Comparison of ENCODE assay signal across 23 cellular contexts in the genomic region with DNA sequence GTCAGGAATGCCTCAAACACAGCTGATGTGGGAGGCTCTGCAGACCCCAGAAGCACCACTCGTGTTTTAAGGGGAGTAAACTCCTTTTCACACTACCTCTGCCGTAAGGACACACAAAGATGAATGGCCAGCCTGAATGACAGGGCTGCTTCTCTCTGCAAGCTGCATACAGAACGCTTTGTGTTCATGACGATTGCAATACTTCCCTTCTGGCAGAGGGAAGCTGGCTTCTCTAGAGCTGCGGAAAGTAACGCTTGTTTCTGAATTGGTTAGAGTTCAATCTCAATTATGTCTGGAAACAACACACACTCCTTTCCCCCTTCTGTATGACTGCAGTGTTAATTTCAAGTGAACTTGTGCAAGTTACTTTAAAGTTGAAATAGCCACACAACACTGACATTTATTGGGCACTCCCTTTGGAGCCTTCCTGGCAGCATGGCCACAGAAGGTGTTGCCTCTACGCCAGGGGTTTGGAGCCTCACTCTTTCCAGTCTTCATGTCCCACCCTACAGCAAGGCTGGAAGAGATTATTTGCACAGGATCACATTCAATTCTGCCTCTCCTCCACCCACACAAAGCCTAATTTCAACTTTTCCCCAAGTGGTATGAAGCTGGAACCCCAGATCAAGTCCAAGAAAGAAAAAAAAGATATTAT.
DNase-seq lines count a peak whose midpoint lies in the region; ATAC-seq, FAIRE-seq and TF ChIP-seq lines count a peak whose summit lies in the region.
"Had no signal": no experiment of that assay in that cellular context is flagged by ENCODE, and none has a peak within 500 bp of the region (broad histone marks: within the 10 kb centered on the region; RNA-seq: fewer than 3 reads in every experiment).

No MANE protein-coding gene starts in this region.

- no peaks in the 10 kb centered on the region for H3K36me3 Mint-ChIP-seq in neural crest cell (ENCODE audit: low read depth)
- H3K36me3 Mint-ChIP-seq in activated T-cell treated with anti-CD3 and anti-CD28 coated beads, Interleukin-2, amount 50 U/mL, for 72 hours (ENCODE audit: insufficient read depth in 2 of 2), result no peaks in the 10 kb centered on the region

- TF ChIP-seq RAD21 in HepG2 (CRISPR knock-in tag; IDR thresholded peaks at IDR 0.05), result no peak

- in situ Hi-C loops in HepG2 (cut with HindIII; ENCODE audit: extremely low pct_ligation_motif_present, low pct_unique_long_range_greater_than_20kb), result no loop called here

- H3K27ac ChIP-seq in HepG2 (ENCODE audit: extremely low read length, insufficient read depth, low read length) (no peak overlapping the region), right lobe of liver (no peak overlapping the region), left ventricle myocardium inferior (replicated peaks) (peak overlapping the region; percentile 73), aorta (ENCODE audit: low read depth in 1 of 2, low read length in 2 of 2) (no peak overlapping the region)
- H3K27ac ChIP-seq: brain microvascular endothelial cell, neutrophil, uterus had no signal

- H2AFZ ChIP-seq in HepG2 (ENCODE audit: low read length), result peak overlapping the region; percentile 17

- TF ChIP-seq CTCF in HepG2 (CRISPR knock-in tag; IDR thresholded peaks at IDR 0.05) (no peak), right lobe of liver (IDR thresholded peaks at IDR 0.05) (no peak), left ventricle myocardium inferior (IDR thresholded peaks at IDR 0.05; ENCODE audit: borderline replicate concordance) (no peak), neural crest cell (conservative IDR thresholded peaks at IDR 0.05) (no peak)

- H3K27me3 ChIP-seq in HepG2 (ENCODE audit: control insufficient read depth in 1 of 2, insufficient read depth in 2 of 2, low read length in 2 of 2) (0 out of 5 replicates have a peak, but pooled peaks cover 0 to 4% of the 10 kb centered on the region in 2 experiments), right lobe of liver (no peaks in the 10 kb centered on the region), left ventricle myocardium inferior (ENCODE audit: low read depth) (no peaks in the 10 kb centered on the region), aorta (ENCODE audit: control insufficient read depth in 1 of 2, insufficient read depth in 2 of 2, low read length in 1 of 2) (no peaks in the 10 kb centered on the region)
- H3K27me3 ChIP-seq: brain microvascular endothelial cell, MG63, neutrophil, uterus had no signal

- H3K79me2 ChIP-seq in HepG2 (ENCODE audit: insufficient read depth, low read length), result no peaks in the 10 kb centered on the region

- TF ChIP-seq POLR2A in HepG2 (IDR thresholded peaks at IDR 0.05; ENCODE audit: insufficient read depth in 1 of 2, low read depth in 2 of 2, low read length in 2 of 2) (no peak), right lobe of liver (IDR thresholded peaks at IDR 0.05) (no peak)

- H3K4me3 Mint-ChIP-seq in neural crest cell, result no peak overlapping the region
- H3K4me3 Mint-ChIP-seq in activated T-cell treated with anti-CD3 and anti-CD28 coated beads, Interleukin-2, amount 50 U/mL, for 72 hours, result no peak overlapping the region
- H3K4me3 Mint-ChIP-seq: T-helper 1 cell treated with Interleukin-12 subunit alpha and Interleukin-12 subunit beta and Interleukin-4 antibody, amounts not matched to agents 30 μg/mL and 1 μg/mL, for 36 hours had no signal

- peaks cover 29% of the 10 kb centered on the region for H3K4me1 ChIP-seq in HepG2 (ENCODE audit: insufficient read depth, low read length)
- H3K4me1 ChIP-seq in right lobe of liver, result peaks cover 0 to 3% (median 0%) of the 10 kb centered on the region in 4 donors
- peaks cover 34% of the 10 kb centered on the region for H3K4me1 ChIP-seq in left ventricle myocardium inferior
- H3K4me1 ChIP-seq in aorta (ENCODE audit: control insufficient read depth in 1 of 2, insufficient read depth in 2 of 2, low read length in 2 of 2), result no peaks in the 10 kb centered on the region
- H3K4me1 ChIP-seq: uterus had no signal

- CTCF ChIA-PET in HepG2 (lab: Yijun Ruan, JAX; ENCODE audit: low intra/inter-chr PET ratio, low total read pairs), result no interaction called here

- no peaks in the 10 kb centered on the region for H3K27me3 Mint-ChIP-seq in neural crest cell (ENCODE audit: low read depth)
- H3K27me3 Mint-ChIP-seq in activated T-cell treated with anti-CD3 and anti-CD28 coated beads, Interleukin-2, amount 50 U/mL, for 72 hours (ENCODE audit: low read depth), result no peaks in the 10 kb centered on the region

- POLR2A ChIA-PET in HepG2 (lab: Yijun Ruan, JAX), result interaction anchor here (1.2 kb wide), 1 partner anchor 618 kb away, joined by 4 read pairs; the partner anchor contains the start of gene SPRY2

- WGBS in HepG2 (ENCODE audit: low lambda C conversion rate), result 0% methylated on average over 7 of the region's 7 CpGs
- WGBS in right lobe of liver (ENCODE audit: insufficient coverage, low coverage, low lambda C conversion rate, missing lambda C conversion rate), result 50% methylated on average over 3 of the region's 7 CpGs
- WGBS in aorta, 2 donors, result 13 to 15% methylated on average over 7 of the region's 7 CpGs

- no peak for FAIRE-seq in HepG2 (lab: Jason Lieb, UNC)

- no TSS peak for BruUV-seq in HepG2 (replicated peaks; lab: Mats Ljungman, UMichigan)

- peak overlapping the region; percentile 65 for H3K4me2 ChIP-seq in HepG2 (ENCODE audit: low read depth, low read length)

- TF ChIP-seq EP300 in HepG2 (IDR thresholded peaks at IDR 0.05; ENCODE audit: low read depth in 2 of 2, low read length in 2 of 2) (no peak), HepG2 (CRISPR knock-in tag; IDR thresholded peaks at IDR 0.05; ENCODE audit: borderline replicate concordance) (no peak)

- no peaks in the 10 kb centered on the region for H4K20me1 ChIP-seq in HepG2 (ENCODE audit: insufficient read depth, low read length)

- H3K9ac ChIP-seq in HepG2 (ENCODE audit: insufficient read depth, low read depth, low read length), result no peak overlapping the region

- H3K36me3 ChIP-seq in HepG2 (replicated peaks in 1 of 2; ENCODE audit: control insufficient read depth in 1 of 2, insufficient read depth in 2 of 2, low read length in 2 of 2) (no peaks in the 10 kb centered on the region), right lobe of liver (no peaks in the 10 kb centered on the region), left ventricle myocardium inferior (no peaks in the 10 kb centered on the region), aorta (ENCODE audit: control insufficient read depth in 1 of 2, insufficient read depth in 2 of 2, low read length in 1 of 2) (no peaks in the 10 kb centered on the region)
- H3K36me3 ChIP-seq: brain microvascular endothelial cell, HAP-1, MG63, neutrophil, uterus had no signal

- intact Hi-C loops in HepG2 (cut with micrococcal nuclease; ENCODE audit: unreplicated experiment) (no loop called here), right lobe of liver (cut with DNase I) (no loop called here), left ventricle myocardium inferior (cut with micrococcal nuclease) (no loop called here), aorta (cut with DNase I) (no loop called here)

- H3K4me3 ChIP-seq in HepG2 (replicated peaks in 1 of 3; ENCODE audit: insufficient read depth in 1 of 3, low read depth in 2 of 3, low read length in 3 of 3) (peak overlapping the region in 2 of 3 experiments; percentile 2 to 22; a peak in 1 of 6 replicates), right lobe of liver (no peak overlapping the region), left ventricle myocardium inferior (peak overlapping the region; percentile 36), aorta (ENCODE audit: low read length in 2 of 2) (no peak overlapping the region)
- H3K4me3 ChIP-seq: HAP-1, MG63, uterus had no signal

- ATAC-seq in HepG2, result peak; percentile 70
- no peak for ATAC-seq in right lobe of liver
- ATAC-seq in aorta (ENCODE audit: low FRiP score), result peak; percentile 38
- no peak for ATAC-seq in HG02571 (IDR thresholded peaks at IDR 0.05; ENCODE audit: unreplicated experiment)
- ATAC-seq in activated T-cell treated with anti-CD3 and anti-CD28 coated beads, Interleukin-2, amount 50 U/mL, for 72 hours (replicated peaks in 1 of 2), result no peak
- ATAC-seq: stimulated activated naive CD8-positive, alpha-beta T cell treated with anti-CD3 and anti-CD28 coated beads, Interleukin-15, Interleukin-2, amounts not matched to agents 100 U/mL and 50 U/mL, for 24 hours had no signal

- no peaks in the 10 kb centered on the region for H3K9me3 Mint-ChIP-seq in neural crest cell
- H3K9me3 Mint-ChIP-seq in activated T-cell treated with anti-CD3 and anti-CD28 coated beads, Interleukin-2, amount 50 U/mL, for 72 hours, result no peaks in the 10 kb centered on the region

- peak overlapping the region; percentile 51 for H3K27ac Mint-ChIP-seq in neural crest cell (ENCODE audit: unreplicated experiment)
- no peak overlapping the region for H3K27ac Mint-ChIP-seq in activated T-cell treated with anti-CD3 and anti-CD28 coated beads, Interleukin-2, amount 50 U/mL, for 72 hours
- H3K27ac Mint-ChIP-seq: T-helper 1 cell treated with Interleukin-12 subunit alpha and Interleukin-12 subunit beta and Interleukin-4 antibody, amounts not matched to agents 30 μg/mL and 1 μg/mL, for 36 hours had no signal

- H3K4me1 Mint-ChIP-seq in neural crest cell, result peaks cover 26% of the 10 kb centered on the region
- no peaks in the 10 kb centered on the region for H3K4me1 Mint-ChIP-seq in activated T-cell treated with anti-CD3 and anti-CD28 coated beads, Interleukin-2, amount 50 U/mL, for 72 hours (ENCODE audit: low read depth)

- peak; percentile 30 for DNase-seq in HepG2 (ENCODE audit: low spot score)
- no peak for DNase-seq in right lobe of liver
- DNase-seq in left ventricle myocardium inferior, result no peak
- DNase-seq in neural crest cell (ENCODE audit: low read depth, low spot score), result no peak
- peak in 1 of 2 donors; percentile 36 for DNase-seq in aorta
- no peak for DNase-seq in COR-L47 (lab: John Stamatoyannopoulos, UW)
- no peak for DNase-seq in activated T-cell treated with anti-CD3 and anti-CD28 coated beads, Interleukin-2, amount 50 U/mL, for 72 hours
- DNase-seq: ACHN; activated CD4-positive, CD25-positive, alpha-beta regulatory T cell; activated gamma-delta T cell; brain microvascular endothelial cell; effector CD8-positive, alpha-beta T cell; MG63; NCI-H1930; NCI-H82; RPMI8226; stimulated activated CD4-positive, alpha-beta T cell treated with anti-CD3 and anti-CD28 coated beads, Interleukin-12 subunit alpha, Interleukin-12 subunit beta, amount 100 ng/mL, for 4 hours; stimulated activated naive CD8-positive, alpha-beta T cell treated with anti-CD3 and anti-CD28 coated beads, Interleukin-15, Interleukin-2, amounts not matched to agents 100 U/mL and 50 U/mL, for 24 hours; uterus had no signal

- H3K9me3 ChIP-seq in HepG2 (ENCODE audit: low read length) (no peaks in the 10 kb centered on the region), right lobe of liver (no peaks in the 10 kb centered on the region), left ventricle myocardium inferior (replicated peaks) (peaks cover 7% of the 10 kb centered on the region), aorta (ENCODE audit: control insufficient read depth, low read length) (no peaks in the 10 kb centered on the region)
- H3K9me3 ChIP-seq: HAP-1, MG63, neutrophil, uterus had no signal

Comparison
In these comparisons a context has a peak if more than half of its experiments do, and no peak if none do; other contexts are left out.
1. ATAC-seq: peak in HepG2 (single experiment) and aorta (single experiment); none in right lobe of liver (0 of 4), HG02571 (single experiment) and activated T-cell treated with anti-CD3 and anti-CD28 coated beads, Interleukin-2, amount 50 U/mL, for 72 hours (0 of 2).
2. H3K4me3 ChIP-seq: peak in HepG2 (2 of 3) and left ventricle myocardium inferior (single experiment); none in right lobe of liver (0 of 3) and aorta (0 of 2).